ENCODE assay signal across 8 cellular contexts in genomic region chr2:197308635-197309368, GRCh38. TPM values are rescaled to one million over a fixed set of nuclear protein-coding genes. Genes with fewer than 3 reads are reported as not detected.
DNase-seq lines count a peak whose midpoint lies in the region; ATAC-seq, FAIRE-seq and TF ChIP-seq lines count a peak whose summit lies in the region.

No MANE protein-coding gene starts in this region.

- H3K4me3 Mint-ChIP-seq in activated CD8-positive, alpha-beta T cell treated with anti-CD3 and anti-CD28 coated beads for 36 hours: peak overlapping the region; percentile 96
- H3K4me3 Mint-ChIP-seq in mesothelial cell of epicardium: peak overlapping the region; percentile 89

- no peaks in the 10 kb centered on the region for H3K9me3 Mint-ChIP-seq in activated CD8-positive, alpha-beta T cell treated with anti-CD3 and anti-CD28 coated beads for 36 hours
- H3K9me3 Mint-ChIP-seq in mesothelial cell of epicardium: no peaks in the 10 kb centered on the region

- no peaks in the 10 kb centered on the region for H3K36me3 ChIP-seq in right atrium auricular region
- H3K36me3 ChIP-seq in vagina: no peaks in the 10 kb centered on the region

- no peak for ATAC-seq in activated CD8-positive, alpha-beta T cell treated with anti-CD3 and anti-CD28 coated beads for 36 hours
- no peak for ATAC-seq in GM21528 (IDR thresholded peaks at IDR 0.05; ENCODE audit: low FRiP score, unreplicated experiment)

- peaks cover 0 to 35% of the 10 kb centered on the region in 2 donors for H3K4me1 ChIP-seq in right atrium auricular region
- H3K4me1 ChIP-seq in vagina: peaks cover 58% of the 10 kb centered on the region

- no peak for TF ChIP-seq POLR2A in vagina (IDR thresholded peaks at IDR 0.05)

- H3K27ac Mint-ChIP-seq in activated CD8-positive, alpha-beta T cell treated with anti-CD3 and anti-CD28 coated beads for 36 hours: peak overlapping the region; percentile 99
- no peak overlapping the region for H3K27ac Mint-ChIP-seq in mesothelial cell of epicardium

- peaks cover 61% of the 10 kb centered on the region for H3K4me1 Mint-ChIP-seq in activated CD8-positive, alpha-beta T cell treated with anti-CD3 and anti-CD28 coated beads for 36 hours (ENCODE audit: low read depth)
- H3K4me1 Mint-ChIP-seq in mesothelial cell of epicardium: peaks cover 15% of the 10 kb centered on the region

- in situ Hi-C loops in GM13976 (cut with MboI; ENCODE audit: low sequenced_read_pairs, unreplicated experiment): loop anchor here (5.0 kb wide), 1 partner anchor 102 kb away; no protein-coding TSS in a partner anchor

- H3K9me3 ChIP-seq in right atrium auricular region (no peaks in the 10 kb centered on the region), vagina (no peaks in the 10 kb centered on the region)

- DNase-seq in right atrium auricular region (ENCODE audit: low spot score) (no peak), cardiac septum (ENCODE audit: low spot score) (no peak), mesothelial cell of epicardium (ENCODE audit: low spot score in 2 of 2, unreplicated experiment in 2 of 2) (no peak), vagina (ENCODE audit: extremely low spot score in 2 of 2) (no peak), HTR-8/SVneo (ENCODE audit: insufficient read length, low spot score) (no peak), GM13976 (ENCODE audit: low spot score) (no peak)
- no peak for DNase-seq in activated CD8-positive, alpha-beta T cell treated with anti-CD3 and anti-CD28 coated beads for 36 hours

- CTCF ChIA-PET in activated CD8-positive, alpha-beta T cell treated with anti-CD3 and anti-CD28 coated beads for 36 hours (lab: Charles Lee): interaction anchor here (0.6 to 4.6 kb wide), 25 partner anchors 9 to 195 kb away, joined by 3 to 33 read pairs (median 3); no protein-coding TSS in a partner anchor

- intact Hi-C loops in cardiac septum (cut with DNase I): no loop called here
- intact Hi-C loops in activated CD8-positive, alpha-beta T cell treated with anti-CD3 and anti-CD28 coated beads for 36 hours (cut with micrococcal nuclease): loop anchor here (2.0 to 5.0 kb wide), 5 partner anchors 16 to 197 kb away; no protein-coding TSS in a partner anchor
- intact Hi-C loops in vagina (cut with DNase I): no loop called here

- FAIRE-seq in HTR-8/SVneo (lab: Jason Lieb, UNC): no peak

- no peaks in the 10 kb centered on the region for H3K27me3 ChIP-seq in right atrium auricular region
- H3K27me3 ChIP-seq in vagina: no peaks in the 10 kb centered on the region

- TF ChIP-seq CTCF in right atrium auricular region (IDR thresholded peaks at IDR 0.05): no peak
- no peak for TF ChIP-seq CTCF in activated CD8-positive, alpha-beta T cell treated with anti-CD3 and anti-CD28 coated beads for 36 hours (IDR thresholded peaks at IDR 0.05)
- no peak for TF ChIP-seq CTCF in mesothelial cell of epicardium (IDR thresholded peaks at IDR 0.05; ENCODE audit: unreplicated experiment)
- TF ChIP-seq CTCF in vagina (IDR thresholded peaks at IDR 0.05): no peak
- no peak for TF ChIP-seq CTCF in GM13976 (IDR thresholded peaks at IDR 0.05; ENCODE audit: borderline replicate concordance, control extremely low read depth, extremely low read depth, insufficient read depth, missing control alignments)

- H3K4me3 ChIP-seq in right atrium auricular region: peak overlapping the region in 1 of 2 donors; percentile 72
- H3K4me3 ChIP-seq in vagina: peak overlapping the region; percentile 76 to 85

- no peaks in the 10 kb centered on the region for H3K27me3 Mint-ChIP-seq in activated CD8-positive, alpha-beta T cell treated with anti-CD3 and anti-CD28 coated beads for 36 hours
- H3K27me3 Mint-ChIP-seq in mesothelial cell of epicardium (ENCODE audit: low read depth): peaks cover 32% of the 10 kb centered on the region

- H3K27ac ChIP-seq in right atrium auricular region: peak overlapping the region; percentile 78 to 82
- peak overlapping the region; percentile 89 for H3K27ac ChIP-seq in vagina

- POLR2A ChIA-PET in activated CD8-positive, alpha-beta T cell treated with anti-CD3 and anti-CD28 coated beads for 36 hours (lab: Charles Lee): interaction anchor here (0.5 to 7.8 kb wide), 30 partner anchors 9 to 1675 kb away, joined by 3 to 52 read pairs (median 6); no protein-coding TSS in a partner anchor

- H3K36me3 Mint-ChIP-seq in activated CD8-positive, alpha-beta T cell treated with anti-CD3 and anti-CD28 coated beads for 36 hours (ENCODE audit: low read depth): peaks cover 44% of the 10 kb centered on the region
- no peaks in the 10 kb centered on the region for H3K36me3 Mint-ChIP-seq in mesothelial cell of epicardium

RNA-seq across cellular contexts. Expression of gene ANKRD44, which starts 1.8 kb away (rescaled TPM):
- total RNA-seq in right atrium auricular region (10 to 100 TPM in 1 of 2 donors, 1 to 10 TPM in 1; 7.0 to 10.1 TPM), cardiac septum (6.4 TPM), mesothelial cell of epicardium (7.7 to 10.8 TPM (median 10.4 TPM) in 3 replicates), vagina (46.4 TPM)
- total RNA-seq in activated CD8-positive, alpha-beta T cell treated with anti-CD3 and anti-CD28 coated beads for 36 hours: 100 to 1,000 TPM; 131 to 132 TPM
